ENCODE assay signal across 1 cellular context in the genomic region with DNA sequence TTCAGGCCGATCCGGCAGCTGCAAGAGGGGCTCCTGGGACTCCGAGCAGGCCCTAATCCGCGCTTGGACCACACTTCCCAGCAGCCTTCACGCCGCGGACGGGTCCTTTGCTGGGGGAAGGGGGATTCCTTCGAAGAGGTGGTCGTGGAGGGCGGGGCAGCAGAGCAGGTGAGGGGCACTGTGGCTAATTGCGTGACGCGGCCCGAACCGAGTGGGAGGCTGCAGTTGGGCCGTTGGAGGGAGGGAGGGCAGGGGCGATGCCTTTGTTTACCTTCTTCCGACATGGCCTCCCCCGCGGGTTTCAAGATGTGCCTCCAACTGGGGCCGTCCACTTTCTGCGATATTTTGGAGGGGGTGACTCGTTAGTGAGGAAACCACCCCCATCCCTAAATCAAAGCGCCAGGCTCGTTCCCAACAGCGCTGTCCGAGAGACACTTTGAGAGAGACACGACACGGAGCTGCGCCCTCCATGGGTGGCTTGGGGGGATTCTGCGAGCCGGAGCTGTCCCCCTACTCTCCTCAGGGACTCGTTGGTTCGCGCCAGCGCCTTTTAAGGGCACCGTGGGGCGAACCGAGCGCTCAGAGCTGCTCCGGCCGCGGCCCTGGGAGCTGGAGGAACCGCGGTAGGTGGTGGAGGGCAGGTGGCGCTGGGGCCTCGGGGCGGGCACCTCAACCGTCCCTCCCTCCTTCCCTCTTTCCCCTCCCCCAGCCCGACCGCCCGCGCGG.
A peak's percentile ranks its signal among the peaks of the same experiment; 100 is the strongest.
TF ChIP-seq lines count a peak whose summit lies in the region.

A gene (plus strand): TSS at position 582 of the 726 bp plus-strand sequence. CDS start 3,070 bp downstream, outside the sequence.

TF ChIP-seq in K562, 482 proteins besides CTCF, POLR2A, EP300 and RAD21 (continued from another document and continues in another):
- TF ChIP-seq, protein P1, sequence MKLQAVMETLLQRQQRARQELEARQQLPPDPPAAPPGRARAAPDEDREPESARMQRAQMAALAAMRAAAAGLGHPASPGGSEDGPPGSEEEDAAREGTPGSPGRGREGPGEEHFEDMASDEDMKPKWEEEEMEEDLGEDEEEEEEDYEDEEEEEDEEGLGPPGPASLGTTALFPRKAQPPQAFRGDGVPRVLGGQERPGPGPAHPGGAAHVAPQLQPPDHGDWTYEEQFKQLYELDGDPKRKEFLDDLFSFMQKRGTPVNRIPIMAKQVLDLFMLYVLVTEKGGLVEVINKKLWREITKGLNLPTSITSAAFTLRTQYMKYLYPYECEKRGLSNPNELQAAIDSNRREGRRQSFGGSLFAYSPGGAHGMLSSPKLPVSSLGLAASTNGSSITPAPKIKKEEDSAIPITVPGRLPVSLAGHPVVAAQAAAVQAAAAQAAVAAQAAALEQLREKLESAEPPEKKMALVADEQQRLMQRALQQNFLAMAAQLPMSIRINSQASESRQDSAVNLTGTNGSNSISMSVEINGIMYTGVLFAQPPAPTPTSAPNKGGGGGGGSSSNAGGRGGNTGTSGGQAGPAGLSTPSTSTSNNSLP (IDR thresholded peaks at IDR 0.05; ENCODE audit: borderline replicate concordance, low read depth, low read length) = no peak; the same call in 1 of the 2 replicates
- TF ChIP-seq CBX8 (IDR thresholded peaks at IDR 0.05; ENCODE audit: borderline replicate concordance, extremely low read depth, low read depth, low read length, poor library complexity, severe bottlenecking) (no peak), ZNF124 (CRISPR knock-in tag; IDR thresholded peaks at IDR 0.05) (no peak), POLR2AphosphoS2 (IDR thresholded peaks at IDR 0.05; ENCODE audit: low read length) (no peak), SIRT6 (IDR thresholded peaks at IDR 0.05; ENCODE audit: low read depth, low read length) (no peak), ZNF586 (CRISPR knock-in tag; conservative IDR thresholded peaks at IDR 0.05) (no peak), PTBP1 (IDR thresholded peaks at IDR 0.05; ENCODE audit: low read depth, low read length) (no peak), SRSF3 (IDR thresholded peaks at IDR 0.05; ENCODE audit: insufficient read depth, low read length) (0 out of 2 replicates have a peak, but pooled peaks have one; percentile 20), SIN3B (IDR thresholded peaks at IDR 0.05; ENCODE audit: low read depth) (peak; percentile 43; the same call in 1 of the 2 replicates), POLR2G (IDR thresholded peaks at IDR 0.05; ENCODE audit: low read depth, low read length) (peak; percentile 100), LCOR (CRISPR knock-in tag; IDR thresholded peaks at IDR 0.05) (no peak), SMAD4 (CRISPR knock-in tag; conservative IDR thresholded peaks at IDR 0.05) (peak; percentile 37; the same call in 1 of the 2 replicates), E2F3 (CRISPR knock-in tag; IDR thresholded peaks at IDR 0.05) (peak; percentile 53; the same call in 1 of the 2 replicates)
- TF ChIP-seq, protein P2, sequence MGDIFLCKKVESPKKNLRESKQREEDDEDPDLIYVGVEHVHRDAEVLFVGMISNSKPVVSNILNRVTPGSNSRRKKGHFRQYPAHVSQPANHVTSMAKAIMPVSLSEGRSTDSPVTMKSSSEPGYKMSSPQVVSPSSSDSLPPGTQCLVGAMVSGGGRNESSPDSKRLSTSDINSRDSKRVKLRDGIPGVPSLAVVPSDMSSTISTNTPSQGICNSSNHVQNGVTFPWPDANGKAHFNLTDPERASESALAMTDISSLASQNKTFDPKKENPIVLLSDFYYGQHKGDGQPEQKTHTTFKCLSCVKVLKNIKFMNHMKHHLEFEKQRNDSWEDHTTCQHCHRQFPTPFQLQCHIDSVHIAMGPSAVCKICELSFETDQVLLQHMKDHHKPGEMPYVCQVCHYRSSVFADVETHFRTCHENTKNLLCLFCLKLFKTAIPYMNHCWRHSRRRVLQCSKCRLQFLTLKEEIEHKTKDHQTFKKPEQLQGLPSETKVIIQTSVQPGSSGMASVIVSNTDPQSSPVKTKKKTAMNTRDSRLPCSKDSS (IDR thresholded peaks at IDR 0.05; ENCODE audit: low read depth, partially characterized antibody) = no peak
- TF ChIP-seq, protein P3, sequence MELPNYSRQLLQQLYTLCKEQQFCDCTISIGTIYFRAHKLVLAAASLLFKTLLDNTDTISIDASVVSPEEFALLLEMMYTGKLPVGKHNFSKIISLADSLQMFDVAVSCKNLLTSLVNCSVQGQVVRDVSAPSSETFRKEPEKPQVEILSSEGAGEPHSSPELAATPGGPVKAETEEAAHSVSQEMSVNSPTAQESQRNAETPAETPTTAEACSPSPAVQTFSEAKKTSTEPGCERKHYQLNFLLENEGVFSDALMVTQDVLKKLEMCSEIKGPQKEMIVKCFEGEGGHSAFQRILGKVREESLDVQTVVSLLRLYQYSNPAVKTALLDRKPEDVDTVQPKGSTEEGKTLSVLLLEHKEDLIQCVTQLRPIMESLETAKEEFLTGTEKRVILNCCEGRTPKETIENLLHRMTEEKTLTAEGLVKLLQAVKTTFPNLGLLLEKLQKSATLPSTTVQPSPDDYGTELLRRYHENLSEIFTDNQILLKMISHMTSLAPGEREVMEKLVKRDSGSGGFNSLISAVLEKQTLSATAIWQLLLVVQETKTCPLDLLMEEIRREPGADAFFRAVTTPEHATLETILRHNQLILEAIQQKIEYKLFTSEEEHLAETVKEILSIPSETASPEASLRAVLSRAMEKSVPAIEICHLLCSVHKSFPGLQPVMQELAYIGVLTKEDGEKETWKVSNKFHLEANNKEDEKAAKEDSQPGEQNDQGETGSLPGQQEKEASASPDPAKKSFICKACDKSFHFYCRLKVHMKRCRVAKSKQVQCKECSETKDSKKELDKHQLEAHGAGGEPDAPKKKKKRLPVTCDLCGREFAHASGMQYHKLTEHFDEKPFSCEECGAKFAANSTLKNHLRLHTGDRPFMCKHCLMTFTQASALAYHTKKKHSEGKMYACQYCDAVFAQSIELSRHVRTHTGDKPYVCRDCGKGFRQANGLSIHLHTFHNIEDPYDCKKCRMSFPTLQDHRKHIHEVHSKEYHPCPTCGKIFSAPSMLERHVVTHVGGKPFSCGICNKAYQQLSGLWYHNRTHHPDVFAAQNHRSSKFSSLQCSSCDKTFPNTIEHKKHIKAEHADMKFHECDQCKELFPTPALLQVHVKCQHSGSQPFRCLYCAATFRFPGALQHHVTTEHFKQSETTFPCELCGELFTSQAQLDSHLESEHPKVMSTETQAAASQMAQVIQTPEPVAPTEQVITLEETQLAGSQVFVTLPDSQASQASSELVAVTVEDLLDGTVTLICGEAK (IDR thresholded peaks at IDR 0.05) = peak; percentile 51
- TF ChIP-seq, protein P3 (CRISPR knock-in tag; IDR thresholded peaks at IDR 0.05) = no peak; the same call in 1 of the 2 replicates
- TF ChIP-seq, protein P4, sequence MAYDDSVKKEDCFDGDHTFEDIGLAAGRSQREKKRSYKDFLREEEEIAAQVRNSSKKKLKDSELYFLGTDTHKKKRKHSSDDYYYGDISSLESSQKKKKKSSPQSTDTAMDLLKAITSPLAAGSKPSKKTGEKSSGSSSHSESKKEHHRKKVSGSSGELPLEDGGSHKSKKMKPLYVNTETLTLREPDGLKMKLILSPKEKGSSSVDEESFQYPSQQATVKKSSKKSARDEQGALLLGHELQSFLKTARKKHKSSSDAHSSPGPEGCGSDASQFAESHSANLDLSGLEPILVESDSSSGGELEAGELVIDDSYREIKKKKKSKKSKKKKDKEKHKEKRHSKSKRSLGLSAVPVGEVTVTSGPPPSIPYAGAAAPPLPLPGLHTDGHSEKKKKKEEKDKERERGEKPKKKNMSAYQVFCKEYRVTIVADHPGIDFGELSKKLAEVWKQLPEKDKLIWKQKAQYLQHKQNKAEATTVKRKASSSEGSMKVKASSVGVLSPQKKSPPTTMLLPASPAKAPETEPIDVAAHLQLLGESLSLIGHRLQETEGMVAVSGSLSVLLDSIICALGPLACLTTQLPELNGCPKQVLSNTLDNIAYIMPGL (CRISPR knock-in tag; IDR thresholded peaks at IDR 0.05) = no peak
- TF ChIP-seq, protein P5, sequence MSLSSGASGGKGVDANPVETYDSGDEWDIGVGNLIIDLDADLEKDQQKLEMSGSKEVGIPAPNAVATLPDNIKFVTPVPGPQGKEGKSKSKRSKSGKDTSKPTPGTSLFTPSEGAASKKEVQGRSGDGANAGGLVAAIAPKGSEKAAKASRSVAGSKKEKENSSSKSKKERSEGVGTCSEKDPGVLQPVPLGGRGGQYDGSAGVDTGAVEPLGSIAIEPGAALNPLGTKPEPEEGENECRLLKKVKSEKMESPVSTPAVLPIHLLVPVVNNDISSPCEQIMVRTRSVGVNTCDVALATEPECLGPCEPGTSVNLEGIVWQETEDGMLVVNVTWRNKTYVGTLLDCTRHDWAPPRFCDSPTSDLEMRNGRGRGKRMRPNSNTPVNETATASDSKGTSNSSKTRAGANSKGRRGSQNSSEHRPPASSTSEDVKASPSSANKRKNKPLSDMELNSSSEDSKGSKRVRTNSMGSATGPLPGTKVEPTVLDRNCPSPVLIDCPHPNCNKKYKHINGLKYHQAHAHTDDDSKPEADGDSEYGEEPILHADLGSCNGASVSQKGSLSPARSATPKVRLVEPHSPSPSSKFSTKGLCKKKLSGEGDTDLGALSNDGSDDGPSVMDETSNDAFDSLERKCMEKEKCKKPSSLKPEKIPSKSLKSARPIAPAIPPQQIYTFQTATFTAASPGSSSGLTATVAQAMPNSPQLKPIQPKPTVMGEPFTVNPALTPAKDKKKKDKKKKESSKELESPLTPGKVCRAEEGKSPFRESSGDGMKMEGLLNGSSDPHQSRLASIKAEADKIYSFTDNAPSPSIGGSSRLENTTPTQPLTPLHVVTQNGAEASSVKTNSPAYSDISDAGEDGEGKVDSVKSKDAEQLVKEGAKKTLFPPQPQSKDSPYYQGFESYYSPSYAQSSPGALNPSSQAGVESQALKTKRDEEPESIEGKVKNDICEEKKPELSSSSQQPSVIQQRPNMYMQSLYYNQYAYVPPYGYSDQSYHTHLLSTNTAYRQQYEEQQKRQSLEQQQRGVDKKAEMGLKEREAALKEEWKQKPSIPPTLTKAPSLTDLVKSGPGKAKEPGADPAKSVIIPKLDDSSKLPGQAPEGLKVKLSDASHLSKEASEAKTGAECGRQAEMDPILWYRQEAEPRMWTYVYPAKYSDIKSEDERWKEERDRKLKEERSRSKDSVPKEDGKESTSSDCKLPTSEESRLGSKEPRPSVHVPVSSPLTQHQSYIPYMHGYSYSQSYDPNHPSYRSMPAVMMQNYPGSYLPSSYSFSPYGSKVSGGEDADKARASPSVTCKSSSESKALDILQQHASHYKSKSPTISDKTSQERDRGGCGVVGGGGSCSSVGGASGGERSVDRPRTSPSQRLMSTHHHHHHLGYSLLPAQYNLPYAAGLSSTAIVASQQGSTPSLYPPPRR (CRISPR knock-in tag; IDR thresholded peaks at IDR 0.05; ENCODE audit: borderline replicate concordance) = peak; percentile 63; the same call in 1 of the 2 replicates
- TF ChIP-seq, protein P6, sequence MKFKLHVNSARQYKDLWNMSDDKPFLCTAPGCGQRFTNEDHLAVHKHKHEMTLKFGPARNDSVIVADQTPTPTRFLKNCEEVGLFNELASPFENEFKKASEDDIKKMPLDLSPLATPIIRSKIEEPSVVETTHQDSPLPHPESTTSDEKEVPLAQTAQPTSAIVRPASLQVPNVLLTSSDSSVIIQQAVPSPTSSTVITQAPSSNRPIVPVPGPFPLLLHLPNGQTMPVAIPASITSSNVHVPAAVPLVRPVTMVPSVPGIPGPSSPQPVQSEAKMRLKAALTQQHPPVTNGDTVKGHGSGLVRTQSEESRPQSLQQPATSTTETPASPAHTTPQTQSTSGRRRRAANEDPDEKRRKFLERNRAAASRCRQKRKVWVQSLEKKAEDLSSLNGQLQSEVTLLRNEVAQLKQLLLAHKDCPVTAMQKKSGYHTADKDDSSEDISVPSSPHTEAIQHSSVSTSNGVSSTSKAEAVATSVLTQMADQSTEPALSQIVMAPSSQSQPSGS (CRISPR knock-in tag; IDR thresholded peaks at IDR 0.05) = peak; percentile 74; the same call in 1 of the 2 replicates
- TF ChIP-seq, protein P7, sequence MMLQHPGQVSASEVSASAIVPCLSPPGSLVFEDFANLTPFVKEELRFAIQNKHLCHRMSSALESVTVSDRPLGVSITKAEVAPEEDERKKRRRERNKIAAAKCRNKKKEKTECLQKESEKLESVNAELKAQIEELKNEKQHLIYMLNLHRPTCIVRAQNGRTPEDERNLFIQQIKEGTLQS (IDR thresholded peaks at IDR 0.05) = peak; percentile 91
- TF ChIP-seq, protein P7 (CRISPR knock-in tag; conservative IDR thresholded peaks at IDR 0.05) = peak; percentile 26
- TF ChIP-seq, protein P8, sequence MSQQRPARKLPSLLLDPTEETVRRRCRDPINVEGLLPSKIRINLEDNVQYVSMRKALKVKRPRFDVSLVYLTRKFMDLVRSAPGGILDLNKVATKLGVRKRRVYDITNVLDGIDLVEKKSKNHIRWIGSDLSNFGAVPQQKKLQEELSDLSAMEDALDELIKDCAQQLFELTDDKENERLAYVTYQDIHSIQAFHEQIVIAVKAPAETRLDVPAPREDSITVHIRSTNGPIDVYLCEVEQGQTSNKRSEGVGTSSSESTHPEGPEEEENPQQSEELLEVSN (IDR thresholded peaks at IDR 0.05; ENCODE audit: borderline replicate concordance in 1 of 2, extremely low read depth in 1 of 2, insufficient read depth in 1 of 2, insufficient read length in 1 of 2, low read depth in 1 of 2, low read length in 1 of 2, poor library complexity in 1 of 2, severe bottlenecking in 1 of 2) = peak in 1 of 2 experiments; percentile 74
